Comparison of ENCODE assay signal across 9 cellular contexts in genomic region chr2:217918220-217919024, GRCh38.
DNase-seq lines count a peak whose midpoint lies in the region; ATAC-seq and TF ChIP-seq lines count a peak whose summit lies in the region.
"Had no signal": no experiment of that assay in that cellular context is flagged by ENCODE, and none has a peak within 500 bp of the region (broad histone marks: within the 10 kb centered on the region; RNA-seq: fewer than 3 reads in every experiment).

No MANE protein-coding gene starts in this region.

- H2BK120ac ChIP-seq in H9 (ENCODE audit: low read depth, low read length, poor library complexity, severe bottlenecking), result no peak overlapping the region

- H3K36me3 ChIP-seq in CD4-positive, alpha-beta memory T cell (ENCODE audit: insufficient read depth, low read length), result no peaks in the 10 kb centered on the region

- H3K4me1 Mint-ChIP-seq in H9, result peaks cover 51 to 70% of the 10 kb centered on the region in 2 experiments
- no peaks in the 10 kb centered on the region for H3K4me1 Mint-ChIP-seq in stimulated activated effector memory CD8-positive, alpha-beta T cell treated with anti-CD3 and anti-CD28 coated beads, Interleukin-12 subunit alpha, Interleukin-12 subunit beta, amount 100 ng/mL, for 72 hours
- H3K4me1 Mint-ChIP-seq in CD4-positive, alpha-beta memory T cell, result no peaks in the 10 kb centered on the region

- H3K4ac ChIP-seq in H9 (ENCODE audit: low read depth, low read length), result no peak overlapping the region

- H3K79me1 ChIP-seq in H9 (ENCODE audit: insufficient read depth, low read depth, low read length, poor library complexity, severe bottlenecking), result no peaks in the 10 kb centered on the region

- peak; percentile 8 for ATAC-seq in stimulated activated effector memory CD8-positive, alpha-beta T cell treated with anti-CD3 and anti-CD28 coated beads, Interleukin-12 subunit alpha, Interleukin-12 subunit beta, amount 100 ng/mL, for 72 hours
- ATAC-seq: activated T-cell treated with anti-CD3 and anti-CD28 coated beads, Interleukin-2, amount 50 U/mL, for 4 hours had no signal

- CTCF ChIA-PET in CD4-positive, alpha-beta memory T cell (lab: Charles Lee; ENCODE audit: partially characterized antibody), result no interaction called here

- no peak overlapping the region for H4K5ac ChIP-seq in H9 (ENCODE audit: insufficient read length, low read depth, low read length)

- H3K4me3 Mint-ChIP-seq in H9, result peak overlapping the region in 1 of 2 experiments; percentile 26; a peak in 2 of 5 replicates
- H3K4me3 Mint-ChIP-seq in stimulated activated effector memory CD8-positive, alpha-beta T cell treated with anti-CD3 and anti-CD28 coated beads, Interleukin-12 subunit alpha, Interleukin-12 subunit beta, amount 100 ng/mL, for 72 hours, result no peak overlapping the region
- no peak overlapping the region for H3K4me3 Mint-ChIP-seq in CD4-positive, alpha-beta memory T cell
- H3K4me3 Mint-ChIP-seq: activated T-cell treated with anti-CD3 and anti-CD28 coated beads, Interleukin-2, amount 50 U/mL, for 4 hours had no signal

- H3K27me3 Mint-ChIP-seq in H9 (ENCODE audit: low read depth), result peaks cover 9% of the 10 kb centered on the region
- H3K27me3 Mint-ChIP-seq in CD4-positive, alpha-beta memory T cell, result peaks cover 5 to 13% of the 10 kb centered on the region in 2 donors

- H3K9ac ChIP-seq in H9 (ENCODE audit: extremely low read depth, insufficient read length, low read length), result no peak overlapping the region

- no peak overlapping the region for H4K8ac ChIP-seq in H9 (replicated peaks; ENCODE audit: insufficient read length, low read depth, low read length)

- no peak overlapping the region for H2BK15ac ChIP-seq in H9 (ENCODE audit: low read depth, low read length)

- in situ Hi-C loops in G401 (cut with HindIII; ENCODE audit: low sequenced_read_pairs), result no loop called here

- peak overlapping the region in 1 of 3 experiments; percentile 59; a peak in 1 of 7 replicates for H3K27ac Mint-ChIP-seq in H9
- H3K27ac Mint-ChIP-seq in stimulated activated effector memory CD8-positive, alpha-beta T cell treated with anti-CD3 and anti-CD28 coated beads, Interleukin-12 subunit alpha, Interleukin-12 subunit beta, amount 100 ng/mL, for 72 hours, result no peak overlapping the region
- no peak overlapping the region for H3K27ac Mint-ChIP-seq in CD4-positive, alpha-beta memory T cell

- H3K4me2 ChIP-seq in H9 (ENCODE audit: insufficient read depth, insufficient read length, low read length), result no peak overlapping the region

- H3K9me3 Mint-ChIP-seq in H9, result peaks cover 0 to 2% of the 10 kb centered on the region in 2 experiments; a peak in 1 of 5 replicates
- H3K9me3 Mint-ChIP-seq in stimulated activated effector memory CD8-positive, alpha-beta T cell treated with anti-CD3 and anti-CD28 coated beads, Interleukin-12 subunit alpha, Interleukin-12 subunit beta, amount 100 ng/mL, for 72 hours, result no peaks in the 10 kb centered on the region
- peaks cover 0 to 2% (median 0%) of the 10 kb centered on the region in 8 donors for H3K9me3 Mint-ChIP-seq in CD4-positive, alpha-beta memory T cell
- H3K9me3 Mint-ChIP-seq: activated T-cell treated with anti-CD3 and anti-CD28 coated beads, Interleukin-2, amount 50 U/mL, for 4 hours had no signal

- no CpG with 5 or more reads among the region's 24 CpGs for WGBS in H9 (ENCODE audit: extremely low coverage, insufficient read length, low lambda C conversion rate)

- H3K18ac ChIP-seq in H9 (ENCODE audit: insufficient read length, low read depth, low read length), result no peak overlapping the region

- H3K4me1 ChIP-seq in H9 (ENCODE audit: insufficient read depth, low read length), result peaks cover 13% of the 10 kb centered on the region; the same call in 1 of the 2 replicates
- H3K4me1 ChIP-seq in CD4-positive, alpha-beta memory T cell (ENCODE audit: insufficient read depth, low read length), result no peaks in the 10 kb centered on the region

- peak; percentile 59 for TF ChIP-seq CTCF in H9 (conservative IDR thresholded peaks at IDR 0.05)

- H3K27me3 ChIP-seq in H9 (ENCODE audit: insufficient read depth, low read length), result no peaks in the 10 kb centered on the region
- H3K27me3 ChIP-seq in CD4-positive, alpha-beta memory T cell (ENCODE audit: insufficient read depth, low read length), result no peaks in the 10 kb centered on the region

- no peaks in the 10 kb centered on the region; a peak in 1 of 7 replicates for H3K36me3 Mint-ChIP-seq in H9 (ENCODE audit: insufficient read depth in 1 of 3, low read depth in 3 of 3)
- H3K36me3 Mint-ChIP-seq in stimulated activated effector memory CD8-positive, alpha-beta T cell treated with anti-CD3 and anti-CD28 coated beads, Interleukin-12 subunit alpha, Interleukin-12 subunit beta, amount 100 ng/mL, for 72 hours, result no peaks in the 10 kb centered on the region
- no peaks in the 10 kb centered on the region for H3K36me3 Mint-ChIP-seq in CD4-positive, alpha-beta memory T cell

- H4K91ac ChIP-seq in H9 (ENCODE audit: insufficient read length, low read depth, low read length), result no peak overlapping the region

- no peaks in the 10 kb centered on the region for H3K9me3 ChIP-seq in H9 (ENCODE audit: control insufficient read depth, low read depth, low read length)
- H3K9me3 ChIP-seq in CD4-positive, alpha-beta memory T cell (ENCODE audit: control insufficient read depth in 1 of 2, low read length in 2 of 2), result no peaks in the 10 kb centered on the region

- no peak overlapping the region for H3K56ac ChIP-seq in H9 (ENCODE audit: insufficient read length, low read depth, low read length)

- POLR2A ChIA-PET in CD4-positive, alpha-beta memory T cell (lab: Charles Lee; ENCODE audit: partially characterized antibody), result no interaction called here

- no peaks in the 10 kb centered on the region for H3K23me2 ChIP-seq in H9 (ENCODE audit: insufficient read length, low read depth, low read length, poor library complexity, severe bottlenecking)

- no peak overlapping the region for H3K27ac ChIP-seq in H9 (ENCODE audit: insufficient read length, low read depth, low read length)
- no peak overlapping the region for H3K27ac ChIP-seq in CD4-positive, alpha-beta memory T cell (ENCODE audit: low read depth, low read length)

- H3K4me3 ChIP-seq in CD4-positive, alpha-beta memory T cell (ENCODE audit: low read length in 2 of 2), result no peak overlapping the region

- intact Hi-C loops in CD4-positive, alpha-beta memory T cell (cut with micrococcal nuclease), result no loop called here

- no peak overlapping the region for H3T11ph ChIP-seq in H9 (ENCODE audit: low read length)

- no peak overlapping the region for H2AFZ ChIP-seq in H9 (ENCODE audit: low read length)

- no peak overlapping the region for H3K23ac ChIP-seq in H9 (ENCODE audit: insufficient read length, low read depth, low read length)

- H2BK20ac ChIP-seq in H9 (ENCODE audit: low read depth, low read length, poor library complexity, severe bottlenecking), result no peak overlapping the region

- H2AK5ac ChIP-seq in H9 (ENCODE audit: insufficient read length, low read length), result no peak overlapping the region

- peak; percentile 74 for DNase-seq in H9
- DNase-seq in astrocyte of the hippocampus (ENCODE audit: low read depth, low spot score), result peak; percentile 55
- peak; percentile 60 for DNase-seq in iPS-NIHi11 (ENCODE audit: low spot score)
- no peak for DNase-seq in stimulated activated effector memory CD8-positive, alpha-beta T cell treated with anti-CD3 and anti-CD28 coated beads, Interleukin-12 subunit alpha, Interleukin-12 subunit beta, amount 100 ng/mL, for 72 hours (ENCODE audit: low spot score in 2 of 2)
- no peak for DNase-seq in G401 (ENCODE audit: low spot score)
- DNase-seq in NCI-H2081 treated with DMSO at 0.1 percent for 48 hours (lab: John Stamatoyannopoulos, UW), result no peak
- no peak for DNase-seq in stimulated activated CD4-positive, alpha-beta T cell treated with anti-CD3 and anti-CD28 coated beads, Interleukin-4, amount 100 ng/mL, for 1 hour
- no peak for DNase-seq in CD4-positive, alpha-beta memory T cell
- DNase-seq: activated T-cell treated with anti-CD3 and anti-CD28 coated beads, Interleukin-2, amount 50 U/mL, for 4 hours had no signal

- no peaks in the 10 kb centered on the region for H4K20me1 ChIP-seq in H9 (ENCODE audit: control insufficient read depth, insufficient read depth, insufficient read length)

- no peak overlapping the region for H2BK12ac ChIP-seq in H9 (ENCODE audit: insufficient read length, low read depth, low read length)

- H3K14ac ChIP-seq in H9 (ENCODE audit: insufficient read depth, low read length), result 0 out of 2 replicates have a peak overlapping the region, but pooled peaks have one; percentile 6

- no peak overlapping the region for H2BK5ac ChIP-seq in H9 (ENCODE audit: insufficient read length, low read length)

- H3K79me2 ChIP-seq in H9 (ENCODE audit: insufficient read depth, low read length), result no peaks in the 10 kb centered on the region

Comparison
In these comparisons a context has a peak if more than half of its experiments do, and no peak if none do; other contexts are left out.
1. DNase-seq: peak in H9 (single experiment), astrocyte of the hippocampus (single experiment) and iPS-NIHi11 (single experiment); none in stimulated activated effector memory CD8-positive, alpha-beta T cell treated with anti-CD3 and anti-CD28 coated beads, Interleukin-12 subunit alpha, Interleukin-12 subunit beta, amount 100 ng/mL, for 72 hours (0 of 2), G401 (single experiment), NCI-H2081 treated with DMSO at 0.1 percent for 48 hours (single experiment), stimulated activated CD4-positive, alpha-beta T cell treated with anti-CD3 and anti-CD28 coated beads, Interleukin-4, amount 100 ng/mL, for 1 hour (single experiment) and CD4-positive, alpha-beta memory T cell (0 of 5).